8 cellular contexts compared by ENCODE assay signal in the genomic region with DNA sequence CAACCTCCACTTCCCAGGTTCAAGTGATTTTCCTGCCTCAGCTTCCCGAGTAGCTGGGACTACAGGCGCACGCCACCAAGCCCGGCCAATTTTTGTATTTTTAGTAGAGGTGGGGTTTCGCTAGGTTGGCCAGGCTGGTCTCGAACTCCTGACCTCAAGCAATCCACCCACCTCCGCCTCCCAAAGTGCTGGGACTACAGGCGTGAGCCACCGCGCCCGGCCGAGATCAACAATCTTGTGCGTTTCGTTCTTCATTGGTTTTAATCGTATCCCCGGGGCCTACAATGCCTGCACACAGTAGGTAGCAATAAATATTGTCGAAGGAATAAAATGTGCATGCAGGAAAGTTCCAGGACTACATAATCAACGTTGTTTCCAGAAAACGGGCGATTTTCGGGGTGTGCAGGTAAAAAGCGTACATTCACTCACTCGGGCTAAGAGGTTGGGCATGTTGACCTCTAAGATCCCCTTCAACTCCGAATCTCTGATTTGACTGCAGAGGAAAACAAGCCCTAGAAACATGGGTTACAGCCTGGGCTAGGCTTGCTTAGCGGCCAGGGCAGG. TPM values are rescaled to one million over a fixed set of nuclear protein-coding genes. Genes with fewer than 3 reads are reported as not detected.
A peak's percentile ranks its signal among the peaks of the same experiment; 100 is the strongest.
DNase-seq lines count a peak whose midpoint lies in the region; ATAC-seq, FAIRE-seq and TF ChIP-seq lines count a peak whose summit lies in the region.

No MANE protein-coding gene starts in this region.

- H3K9me3 Mint-ChIP-seq in CD8-positive, alpha-beta memory T cell: no peaks in the 10 kb centered on the region

- H3K4me1 Mint-ChIP-seq in CD8-positive, alpha-beta memory T cell: peaks cover 50 to 65% (median 62%) of the 10 kb centered on the region in 3 donors

- POLR2A ChIA-PET in CD8-positive, alpha-beta memory T cell (lab: Charles Lee): interaction anchor here (0.6 to 2.3 kb wide), 5 partner anchors 13 to 458 kb away, joined by 3 to 21 read pairs (median 7); a partner anchor contains a TSS
- POLR2A ChIA-PET in RWPE1 (lab: Yijun Ruan, JAX; ENCODE audit: low non-redundant PET): no interaction called here

- 63 to 67% methylated on average over 25 of the region's 25 CpGs for WGBS in esophagus, 2 donors
- WGBS in pancreas, 2 donors: 54 to 60% methylated on average over 25 of the region's 25 CpGs

- H3K9me3 ChIP-seq in CD8-positive, alpha-beta memory T cell (ENCODE audit: low read length): no peaks in the 10 kb centered on the region
- H3K9me3 ChIP-seq in esophagus (ENCODE audit: control insufficient read depth in 2 of 2, insufficient read depth in 1 of 2, low read depth in 1 of 2, low read length in 1 of 2): no peaks in the 10 kb centered on the region
- H3K9me3 ChIP-seq in pancreas: no peaks in the 10 kb centered on the region

- peak overlapping the region; percentile 88 for H3K4me3 ChIP-seq in CD8-positive, alpha-beta memory T cell (ENCODE audit: low read length)
- H3K4me3 ChIP-seq in esophagus (ENCODE audit: low read depth in 1 of 2, low read length in 2 of 2) (peak overlapping the region; percentile 74 to 77), pancreas (peak overlapping the region; percentile 39 to 76 (median 56))

- H3K36me3 ChIP-seq in CD8-positive, alpha-beta memory T cell (ENCODE audit: insufficient read depth, low read length): no peaks in the 10 kb centered on the region
- H3K36me3 ChIP-seq in esophagus (ENCODE audit: control insufficient read depth in 2 of 2, insufficient read depth in 2 of 2, low read length in 1 of 2): no peaks in the 10 kb centered on the region
- H3K36me3 ChIP-seq in pancreas: no peaks in the 10 kb centered on the region

- H3K27me3 ChIP-seq in CD8-positive, alpha-beta memory T cell (ENCODE audit: insufficient read depth, low read length, poor library complexity, severe bottlenecking): no peaks in the 10 kb centered on the region
- H3K27me3 ChIP-seq in esophagus (ENCODE audit: control insufficient read depth in 1 of 2, insufficient read depth in 2 of 2, low read length in 2 of 2) (no peaks in the 10 kb centered on the region), pancreas (no peaks in the 10 kb centered on the region)

- intact Hi-C loops in pancreas (cut with DNase I): no loop called here

- ATAC-seq in pancreas (no peak), GM21381 (IDR thresholded peaks at IDR 0.05; ENCODE audit: unreplicated experiment) (no peak)

- no peak for FAIRE-seq in pancreas (lab: Jason Lieb, UNC)

- peak overlapping the region; percentile 91 for H3K27ac ChIP-seq in CD8-positive, alpha-beta memory T cell (ENCODE audit: low read depth, low read length)
- H3K27ac ChIP-seq in RWPE1 (peak overlapping the region; percentile 86), esophagus (ENCODE audit: low read depth in 2 of 2, low read length in 1 of 2) (peak overlapping the region; percentile 95 to 97), pancreas (peak overlapping the region; percentile 76 to 84 (median 80))

- TF ChIP-seq CTCF in RWPE1 (conservative IDR thresholded peaks at IDR 0.05; ENCODE audit: low read depth) (no peak), pancreas (IDR thresholded peaks at IDR 0.05) (no peak)

- CTCF ChIA-PET in CD8-positive, alpha-beta memory T cell (lab: Charles Lee): interaction anchor here (0.7 to 3.6 kb wide), 16 partner anchors 7 to 105 kb away, joined by 3 to 57 read pairs (median 4); no protein-coding TSS in a partner anchor
- CTCF ChIA-PET in RWPE1 (lab: Yijun Ruan, JAX): interaction anchor here (0.6 to 0.9 kb wide), 4 partner anchors 8 to 27 kb away, joined by 3 to 10 read pairs (median 3); no protein-coding TSS in a partner anchor

- H3K4me1 ChIP-seq in CD8-positive, alpha-beta memory T cell (ENCODE audit: insufficient read depth, low read length): peaks cover 28% of the 10 kb centered on the region
- H3K4me1 ChIP-seq in esophagus (ENCODE audit: control insufficient read depth in 2 of 2, insufficient read depth in 2 of 2, low read length in 1 of 2) (no peaks in the 10 kb centered on the region), pancreas (peaks cover 8 to 13% (median 12%) of the 10 kb centered on the region in 3 donors)

- H3K36me3 Mint-ChIP-seq in CD8-positive, alpha-beta memory T cell: peaks cover 0 to 26% (median 0%) of the 10 kb centered on the region in 3 donors

- DNase-seq in CD8-positive, alpha-beta memory T cell: no peak
- DNase-seq in RWPE1 (ENCODE audit: low spot score) (no peak), pancreas (no peak), cerebellar cortex (ENCODE audit: low spot score) (no peak)
- no peak for DNase-seq in effector CD8-positive, alpha-beta T cell (lab: John Stamatoyannopoulos, UW)
- no peak for DNase-seq in activated CD8-positive, alpha-beta memory T cell treated with anti-CD3 and anti-CD28 coated beads for 24 hours

- H3K27me3 Mint-ChIP-seq in CD8-positive, alpha-beta memory T cell: no peaks in the 10 kb centered on the region

- peak overlapping the region; percentile 90 to 99 (median 96) for H3K27ac Mint-ChIP-seq in CD8-positive, alpha-beta memory T cell

- peak overlapping the region; percentile 87 to 95 (median 94) for H3K4me3 Mint-ChIP-seq in CD8-positive, alpha-beta memory T cell

RNA-seq across cellular contexts. Expression of a gene that starts 2.7 kb away (rescaled TPM):
- total RNA-seq in CD8-positive, alpha-beta memory T cell: 10 to 100 TPM; 72.6 to 75.9 TPM
- 14.5 TPM for polyA plus RNA-seq in CD8-positive, alpha-beta memory T cell
- polyA plus RNA-seq in esophagus: 1 to 10 TPM; 5.5 to 5.8 TPM
- 10 to 100 TPM in 4 of 6 donors, 1 to 10 TPM in 2; 7.9 to 22.6 (median 11.9) TPM for total RNA-seq in pancreas
- 1 to 10 TPM; 3.2 to 8.0 TPM for polyA plus RNA-seq in pancreas
